Comparison of ENCODE assay signal across 12 cellular contexts in genomic region chr5:39106332-39106731, GRCh38. TPM values are rescaled to one million over a fixed set of nuclear protein-coding genes. Genes with fewer than 3 reads are reported as not detected.
DNase-seq lines count a peak whose midpoint lies in the region; ATAC-seq and TF ChIP-seq lines count a peak whose summit lies in the region.
"Had no signal": no experiment of that assay in that cellular context is flagged by ENCODE, and none has a peak within 500 bp of the region (broad histone marks: within the 10 kb centered on the region; RNA-seq: fewer than 3 reads in every experiment).

No MANE protein-coding gene starts in this region.

- in situ Hi-C loops in transverse colon (cut with MboI; ENCODE audit: low pct_ligation_motif_present in 1 of 4, low pct_unique_long_range_greater_than_20kb in 1 of 4, low sequenced_read_pairs in 3 of 4), result no loop called here

- no peaks in the 10 kb centered on the region for H3K9me2 ChIP-seq in PC-3 (replicated peaks; ENCODE audit: low read length)

- peaks cover 14% of the 10 kb centered on the region for H3F3A ChIP-seq in PC-3 (ENCODE audit: low read length, unreplicated experiment)

- ATAC-seq in natural killer cell (no peak), PC-3 (no peak)
- ATAC-seq in natural killer cell treated with Interleukin-12 subunit alpha and Interleukin-12 subunit beta and Interleukin-15 and Interleukin-18, amount 100 ng/mL, for 72 hours, result no peak
- no peak for ATAC-seq in stimulated activated naive B cell treated with anti-CD40 and anti-IgM and Interleukin-4, amounts not matched to agents 10 μg/mL and 1 μg/mL and 100 μg/mL, for 72 hours (replicated peaks)

- H3K27me3 ChIP-seq in PC-3 (ENCODE audit: low read length) (no peaks in the 10 kb centered on the region), transverse colon (no peaks in the 10 kb centered on the region)

- H3K4me3 ChIP-seq in PC-3 (ENCODE audit: low read length), result no peak overlapping the region
- no peak overlapping the region for H3K4me3 ChIP-seq in transverse colon

- H3K36me3 ChIP-seq in PC-3 (ENCODE audit: low read depth, low read length), result no peaks in the 10 kb centered on the region
- H3K36me3 ChIP-seq in transverse colon, result no peaks in the 10 kb centered on the region

- peak; percentile 25 for TF ChIP-seq CTCF in natural killer cell (IDR thresholded peaks at IDR 0.05)
- peak; percentile 77 for TF ChIP-seq CTCF in PC-3 (conservative IDR thresholded peaks at IDR 0.05; ENCODE audit: low read depth, low read length)
- TF ChIP-seq CTCF in transverse colon (IDR thresholded peaks at IDR 0.05), result peak in 1 of 5 experiments; percentile 18

- H2AFZ ChIP-seq in PC-3 (ENCODE audit: low read length), result no peak overlapping the region

- no peaks in the 10 kb centered on the region for H3K27me3 Mint-ChIP-seq in natural killer cell (ENCODE audit: low read depth in 2 of 2)
- H3K27me3 Mint-ChIP-seq in natural killer cell treated with Interleukin-12 subunit alpha and Interleukin-12 subunit beta and Interleukin-15 and Interleukin-18, amount 100 ng/mL, for 72 hours, result no peaks in the 10 kb centered on the region
- peaks cover 4 to 5% of the 10 kb centered on the region in 2 donors for H3K27me3 Mint-ChIP-seq in stimulated activated naive B cell treated with anti-CD40 and anti-IgM and Interleukin-4, amounts not matched to agents 10 μg/mL and 1 μg/mL and 100 μg/mL, for 72 hours
- H3K27me3 Mint-ChIP-seq: activated CD4-positive, alpha-beta memory T cell treated with anti-CD3 and anti-CD28 coated beads for 36 hours; central memory CD8-positive, alpha-beta T cell had no signal

- no peak overlapping the region for H3K4me3 Mint-ChIP-seq in natural killer cell
- H3K4me3 Mint-ChIP-seq in natural killer cell treated with Interleukin-12 subunit alpha and Interleukin-12 subunit beta and Interleukin-15 and Interleukin-18, amount 100 ng/mL, for 72 hours, result no peak overlapping the region
- H3K4me3 Mint-ChIP-seq in stimulated activated naive B cell treated with anti-CD40 and anti-IgM and Interleukin-4, amounts not matched to agents 10 μg/mL and 1 μg/mL and 100 μg/mL, for 72 hours, result no peak overlapping the region
- H3K4me3 Mint-ChIP-seq: activated CD4-positive, alpha-beta memory T cell treated with anti-CD3 and anti-CD28 coated beads for 36 hours; central memory CD8-positive, alpha-beta T cell had no signal

- POLR2A ChIA-PET in PC-3 (lab: Charles Lee; ENCODE audit: unreplicated experiment), result no interaction called here

- no peaks in the 10 kb centered on the region for H3K79me2 ChIP-seq in PC-3 (ENCODE audit: low read length)

- H3K4me1 Mint-ChIP-seq in natural killer cell, result peaks cover 2 to 7% of the 10 kb centered on the region in 2 donors
- H3K4me1 Mint-ChIP-seq in natural killer cell treated with Interleukin-12 subunit alpha and Interleukin-12 subunit beta and Interleukin-15 and Interleukin-18, amount 100 ng/mL, for 72 hours (ENCODE audit: low read depth in 2 of 2), result peaks cover 3% of the 10 kb centered on the region in 2 donors
- no peaks in the 10 kb centered on the region for H3K4me1 Mint-ChIP-seq in stimulated activated naive B cell treated with anti-CD40 and anti-IgM and Interleukin-4, amounts not matched to agents 10 μg/mL and 1 μg/mL and 100 μg/mL, for 72 hours

- no peak for DNase-seq in natural killer cell
- DNase-seq in natural killer cell treated with Interleukin-12 subunit alpha and Interleukin-12 subunit beta and Interleukin-15 and Interleukin-18, amount 100 ng/mL, for 72 hours (ENCODE audit: low spot score), result no peak
- peak; percentile 55 for DNase-seq in PC-3
- peak; percentile 8 for DNase-seq in fibroblast of gingiva (ENCODE audit: low read depth)
- no peak for DNase-seq in GM03348 (ENCODE audit: low spot score)
- no peak for DNase-seq in transverse colon
- DNase-seq in NCI-H526 treated with DMSO at 0.1 percent for 48 hours (lab: John Stamatoyannopoulos, UW), result no peak
- DNase-seq in stimulated activated naive B cell treated with anti-CD40 and anti-IgM and Interleukin-4, amounts not matched to agents 10 μg/mL and 1 μg/mL and 100 μg/mL, for 72 hours, result no peak
- DNase-seq: activated CD4-positive, alpha-beta memory T cell treated with anti-CD3 and anti-CD28 coated beads for 36 hours; NCI-H2081; substantia nigra had no signal

- no peak for TF ChIP-seq POLR2A in transverse colon (IDR thresholded peaks at IDR 0.05)

- no peaks in the 10 kb centered on the region for H4K20me1 ChIP-seq in PC-3 (ENCODE audit: low read length)

- no peak overlapping the region for H3K27ac ChIP-seq in PC-3 (ENCODE audit: low read length)
- no peak overlapping the region for H3K27ac ChIP-seq in transverse colon

- H3K4me1 ChIP-seq in PC-3 (ENCODE audit: insufficient read depth, low read length) (peaks cover 44% of the 10 kb centered on the region), transverse colon (no peaks in the 10 kb centered on the region)

- TF ChIP-seq EP300 in transverse colon (IDR thresholded peaks at IDR 0.05; ENCODE audit: low read depth), result no peak

- H3K9me3 ChIP-seq in PC-3 (ENCODE audit: low read length) (no peaks in the 10 kb centered on the region), transverse colon (no peaks in the 10 kb centered on the region)

- H3K36me3 Mint-ChIP-seq in natural killer cell, result peaks cover 25% of the 10 kb centered on the region
- H3K36me3 Mint-ChIP-seq in natural killer cell treated with Interleukin-12 subunit alpha and Interleukin-12 subunit beta and Interleukin-15 and Interleukin-18, amount 100 ng/mL, for 72 hours, result peaks cover 4% of the 10 kb centered on the region
- no peaks in the 10 kb centered on the region for H3K36me3 Mint-ChIP-seq in stimulated activated naive B cell treated with anti-CD40 and anti-IgM and Interleukin-4, amounts not matched to agents 10 μg/mL and 1 μg/mL and 100 μg/mL, for 72 hours

- CTCF ChIA-PET in PC-3 (lab: Charles Lee), result no interaction called here

- no peak overlapping the region for H3K4me2 ChIP-seq in PC-3 (ENCODE audit: low read length)

- H3K27ac Mint-ChIP-seq in natural killer cell, result no peak overlapping the region
- H3K27ac Mint-ChIP-seq in natural killer cell treated with Interleukin-12 subunit alpha and Interleukin-12 subunit beta and Interleukin-15 and Interleukin-18, amount 100 ng/mL, for 72 hours, result no peak overlapping the region
- no peak overlapping the region for H3K27ac Mint-ChIP-seq in stimulated activated naive B cell treated with anti-CD40 and anti-IgM and Interleukin-4, amounts not matched to agents 10 μg/mL and 1 μg/mL and 100 μg/mL, for 72 hours
- H3K27ac Mint-ChIP-seq: activated CD4-positive, alpha-beta memory T cell treated with anti-CD3 and anti-CD28 coated beads for 36 hours had no signal

- no peaks in the 10 kb centered on the region for H3K9me3 Mint-ChIP-seq in natural killer cell
- H3K9me3 Mint-ChIP-seq in natural killer cell treated with Interleukin-12 subunit alpha and Interleukin-12 subunit beta and Interleukin-15 and Interleukin-18, amount 100 ng/mL, for 72 hours, result no peaks in the 10 kb centered on the region
- no peaks in the 10 kb centered on the region for H3K9me3 Mint-ChIP-seq in stimulated activated naive B cell treated with anti-CD40 and anti-IgM and Interleukin-4, amounts not matched to agents 10 μg/mL and 1 μg/mL and 100 μg/mL, for 72 hours
- H3K9me3 Mint-ChIP-seq: activated CD4-positive, alpha-beta memory T cell treated with anti-CD3 and anti-CD28 coated beads for 36 hours; central memory CD8-positive, alpha-beta T cell had no signal

- 36 to 59% methylated on average over 1 of the region's 1 CpG for WGBS in transverse colon (ENCODE audit: low coverage in 1 of 2), 2 donors

- intact Hi-C loops in natural killer cell (cut with micrococcal nuclease) (no loop called here), PC-3 (cut with micrococcal nuclease) (no loop called here), transverse colon (cut with DNase I; ENCODE audit: low total_unique reads) (loop anchor here (5.0 kb wide), 1 partner anchor 1234 kb away; no protein-coding TSS in a partner anchor)

- peak overlapping the region; percentile 10; the same call in 1 of the 2 replicates for H3K9ac ChIP-seq in PC-3 (ENCODE audit: low read length)

- no TSS peak for BruUV-seq in PC-3 (replicated peaks; lab: Mats Ljungman, UMichigan)

RNA-seq across cellular contexts. Expression of gene RICTOR, which starts 32.1 kb away (rescaled TPM):
- 100 to 1,000 TPM; 103 to 105 (median 103) TPM for total RNA-seq in natural killer cell
- 10 to 100 TPM; 42.7 to 51.0 TPM for total RNA-seq in natural killer cell treated with Interleukin-12 subunit alpha and Interleukin-12 subunit beta and Interleukin-15 and Interleukin-18, amount 100 ng/mL, for 72 hours
- total RNA-seq in PC-3 (2014; rRNA removed), result 24.5 and 28.1 TPM in 2 replicates
- 10 to 100 TPM; 20.7 to 44.8 (median 25.8) TPM for total RNA-seq in transverse colon

Comparison
In these comparisons a context has a peak if more than half of its experiments do, and no peak if none do; other contexts are left out.
1. DNase-seq: peak in PC-3 (single experiment) and fibroblast of gingiva (single experiment); none in natural killer cell (single experiment), natural killer cell treated with Interleukin-12 subunit alpha and Interleukin-12 subunit beta and Interleukin-15 and Interleukin-18, amount 100 ng/mL, for 72 hours (single experiment), GM03348 (single experiment), transverse colon (single experiment), NCI-H526 treated with DMSO at 0.1 percent for 48 hours (single experiment) and stimulated activated naive B cell treated with anti-CD40 and anti-IgM and Interleukin-4, amounts not matched to agents 10 μg/mL and 1 μg/mL and 100 μg/mL, for 72 hours (single experiment).